26 cellular contexts compared by ENCODE assay signal in the genomic region with DNA sequence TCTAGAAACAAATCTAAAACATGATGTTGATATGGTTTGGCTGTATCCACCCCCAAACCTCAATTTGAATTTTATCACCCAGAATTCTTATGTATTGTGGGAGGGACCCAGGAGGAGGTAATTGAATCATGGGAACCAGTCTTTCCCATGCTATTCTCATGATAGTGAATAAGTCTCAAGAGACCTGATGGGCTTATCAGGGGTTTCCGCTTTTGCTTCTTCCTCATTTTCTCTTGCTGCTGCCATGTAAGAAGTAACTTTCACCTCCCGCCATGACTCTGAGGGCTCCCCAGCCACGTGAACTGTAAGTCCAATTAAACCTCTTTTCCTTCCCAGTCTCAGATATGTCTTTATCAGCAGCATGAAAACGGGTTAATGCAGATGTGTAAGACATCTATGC.
"Had no signal": no experiment of that assay in that cellular context is flagged by ENCODE, and none has a peak within 500 bp of the region (broad histone marks: within the 10 kb centered on the region; RNA-seq: fewer than 3 reads in every experiment).

No MANE protein-coding gene starts in this region.

- H3K9me3 ChIP-seq: gastrocnemius medialis, lower lobe of right lung had no signal

- H3K27ac ChIP-seq: coronary artery, dorsolateral prefrontal cortex, epithelial cell of prostate, esophagus squamous epithelium, gastrocnemius medialis, heart right ventricle, left lung, lower lobe of right lung had no signal

- H3K4me3 ChIP-seq: coronary artery, dorsolateral prefrontal cortex, esophagus squamous epithelium, gastrocnemius medialis, heart right ventricle, left lung, lower lobe of right lung had no signal

- H3K36me3 ChIP-seq: esophagus squamous epithelium, gastrocnemius medialis, heart right ventricle, left lung, lower lobe of right lung had no signal

- H3K4me1 ChIP-seq: esophagus squamous epithelium, gastrocnemius medialis, heart right ventricle, left lung, lower lobe of right lung had no signal

- DNase-seq: dermis blood vessel endothelial cell; dorsolateral prefrontal cortex; effector CD4-positive, alpha-beta T cell; effector memory CD8-positive, alpha-beta T cell; endodermal cell; erythroblast; esophagus squamous epithelium; foreskin fibroblast; foreskin melanocyte; gastrocnemius medialis; glutamatergic neuron; head of caudate nucleus; heart right ventricle; hippocampal formation; left cardiac atrium; left lung; left ventricle myocardium superior; lower lobe of right lung; mesenchymal stem cell; naive thymus-derived CD4-positive, alpha-beta T cell had no signal

- H3K27me3 ChIP-seq: esophagus squamous epithelium, gastrocnemius medialis, left lung had no signal

- FAIRE-seq: colon, endometrium, keratinocyte had no signal

- ATAC-seq: effector memory CD8-positive, alpha-beta T cell; esophagus mucosa; gastrocnemius medialis; heart right ventricle; left cardiac atrium; left lung; left ventricle myocardium superior; lower lobe of right lung; naive thymus-derived CD4-positive, alpha-beta T cell had no signal
